In the genomic region with DNA sequence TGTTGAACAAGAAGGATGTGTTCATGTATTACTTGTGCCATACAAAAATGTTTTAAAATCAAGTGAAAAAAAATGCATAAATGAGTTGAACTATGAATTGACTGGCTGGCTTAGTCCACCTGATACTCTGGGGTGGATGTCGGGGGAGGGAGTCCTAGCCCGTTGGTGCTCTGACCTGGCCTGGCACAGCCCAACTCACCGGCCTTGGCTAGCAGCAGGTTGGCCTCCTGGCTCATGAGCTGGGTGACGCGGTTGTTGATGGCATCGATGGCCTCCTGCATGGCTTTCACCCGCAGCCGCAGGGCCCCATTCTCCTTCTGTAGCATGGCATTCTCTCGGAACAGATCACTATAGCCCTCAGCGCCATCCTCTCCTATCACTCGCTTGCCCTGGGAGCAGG, we compare ENCODE assay signal across 1 cellular context.
TF ChIP-seq lines count a peak whose summit lies in the region.

No MANE protein-coding gene starts in this region.

TF ChIP-seq in HEK293, 187 proteins besides CTCF, POLR2A, EP300 and RAD21:
- TF ChIP-seq, protein P1, sequence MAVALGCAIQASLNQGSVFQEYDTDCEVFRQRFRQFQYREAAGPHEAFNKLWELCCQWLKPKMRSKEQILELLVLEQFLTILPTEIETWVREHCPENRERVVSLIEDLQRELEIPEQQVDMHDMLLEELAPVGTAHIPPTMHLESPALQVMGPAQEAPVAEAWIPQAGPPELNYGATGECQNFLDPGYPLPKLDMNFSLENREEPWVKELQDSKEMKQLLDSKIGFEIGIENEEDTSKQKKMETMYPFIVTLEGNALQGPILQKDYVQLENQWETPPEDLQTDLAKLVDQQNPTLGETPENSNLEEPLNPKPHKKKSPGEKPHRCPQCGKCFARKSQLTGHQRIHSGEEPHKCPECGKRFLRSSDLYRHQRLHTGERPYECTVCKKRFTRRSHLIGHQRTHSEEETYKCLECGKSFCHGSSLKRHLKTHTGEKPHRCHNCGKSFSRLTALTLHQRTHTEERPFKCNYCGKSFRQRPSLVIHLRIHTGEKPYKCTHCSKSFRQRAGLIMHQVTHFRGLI (tag by site-specific recombination; IDR thresholded peaks at IDR 0.05) = peak; percentile 98
- TF ChIP-seq ZBTB17 (tag by site-specific recombination; IDR thresholded peaks at IDR 0.05) = no peak
